ENCODE assay signal across 8 cellular contexts in the genomic region with DNA sequence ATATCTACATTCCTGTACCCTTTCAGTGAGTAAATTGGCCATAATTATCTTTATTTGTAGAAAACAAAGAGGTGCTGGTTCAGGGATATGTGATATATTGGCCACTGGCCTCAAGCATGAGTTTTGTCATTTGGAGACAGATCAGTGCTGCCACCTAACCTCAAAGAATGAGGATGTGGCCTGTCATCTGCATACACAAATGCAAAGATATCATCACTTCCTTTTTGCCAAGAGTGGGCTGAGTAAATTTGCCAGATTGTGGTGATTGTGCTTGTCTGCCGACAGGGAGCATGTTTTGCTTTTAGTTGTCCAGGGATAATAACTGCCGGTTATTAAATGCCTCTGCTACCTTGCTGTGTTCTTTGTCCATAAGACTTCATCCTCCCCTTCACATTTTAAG. TPM values are rescaled to one million over a fixed set of nuclear protein-coding genes. Genes with fewer than 3 reads are reported as not detected.
DNase-seq lines count a peak whose midpoint lies in the region; ATAC-seq and TF ChIP-seq lines count a peak whose summit lies in the region.

No MANE protein-coding gene starts in this region.

- POLR2A ChIA-PET in GM10248 (lab: Yijun Ruan, JAX) = no interaction called here

- H3K4me1 ChIP-seq in SJCRH30 (peaks cover 37% of the 10 kb centered on the region), transverse colon (peaks cover 0 to 11% (median 0%) of the 10 kb centered on the region in 4 donors)

- CTCF ChIA-PET in GM10248 (lab: Yijun Ruan, JAX) = interaction anchor here (1.6 kb wide), 1 partner anchor 57 kb away, joined by 3 read pairs; no protein-coding TSS in a partner anchor

- H3K9me3 ChIP-seq in SJCRH30 (replicated peaks) = 0 out of 2 replicates have a peak, but pooled peaks cover 3% of the 10 kb centered on the region
- no peaks in the 10 kb centered on the region for H3K9me3 ChIP-seq in transverse colon

- no peaks in the 10 kb centered on the region for H3K27me3 ChIP-seq in SJCRH30
- H3K27me3 ChIP-seq in transverse colon = no peaks in the 10 kb centered on the region

- H3K36me3 ChIP-seq in SJCRH30 (no peaks in the 10 kb centered on the region), transverse colon (no peaks in the 10 kb centered on the region)

- TF ChIP-seq POLR2A in transverse colon (IDR thresholded peaks at IDR 0.05) = no peak

- H3K27ac ChIP-seq in SJCRH30 (no peak overlapping the region), transverse colon (no peak overlapping the region)

- 43 to 50% methylated on average over 2 of the region's 2 CpGs for WGBS in transverse colon (ENCODE audit: low coverage in 1 of 2), 2 donors

- intact Hi-C loops in transverse colon (cut with DNase I; ENCODE audit: low total_unique reads) = no loop called here

- H3K4me3 ChIP-seq in SJCRH30 (no peak overlapping the region), transverse colon (no peak overlapping the region)

- in situ Hi-C loops in transverse colon (cut with MboI; ENCODE audit: low pct_ligation_motif_present in 1 of 4, low pct_unique_long_range_greater_than_20kb in 1 of 4, low sequenced_read_pairs in 3 of 4) = no loop called here

- no peak for TF ChIP-seq CTCF in GM10248 (IDR thresholded peaks at IDR 0.05; ENCODE audit: control extremely low read depth, extremely low read depth, low read depth, missing control alignments)
- no peak for TF ChIP-seq CTCF in transverse colon (IDR thresholded peaks at IDR 0.05)

- DNase-seq in GM10248 (ENCODE audit: extremely low spot score) = peak; percentile 18
- peak; percentile 35 to 50 for DNase-seq in SJCRH30
- DNase-seq in kidney tubule cell (ENCODE audit: low spot score) = peak; percentile 66
- no peak for DNase-seq in middle frontal gyrus (ENCODE audit: extremely low spot score, low spot score)
- no peak for DNase-seq in activated effector memory CD4-positive, alpha-beta T cell treated with anti-CD3 and anti-CD28 coated beads, Interleukin-2, amount 50 U/mL, for 16 hours
- DNase-seq in stimulated activated CD4-positive, alpha-beta T cell treated with anti-CD3 and anti-CD28 coated beads, Interleukin-12 subunit alpha, Interleukin-12 subunit beta, amount 100 ng/mL, for 4 hours = no peak
- no peak for DNase-seq in transverse colon

- TF ChIP-seq EP300 in transverse colon (IDR thresholded peaks at IDR 0.05; ENCODE audit: low read depth) = no peak

- peak; percentile 63 for ATAC-seq in HG02973 (IDR thresholded peaks at IDR 0.05; ENCODE audit: unreplicated experiment)

RNA-seq across cellular contexts. Expression of a gene that starts 44.2 kb away (rescaled TPM):
- 27.5 and 30.3 TPM in 2 replicates for total RNA-seq in SJCRH30 (2014; rRNA removed; shearing (Covaris generic))
- total RNA-seq in transverse colon = 1 to 10 TPM in 2 of 4 donors, under 1 TPM in 2; 0.75 to 4.9 (median 2.3) TPM

Comparison
In these comparisons a context has a peak if more than half of its experiments do, and no peak if none do; other contexts are left out.
1. DNase-seq: peak in GM10248 (single experiment), SJCRH30 (2 of 2) and kidney tubule cell (single experiment); none in middle frontal gyrus (single experiment), activated effector memory CD4-positive, alpha-beta T cell treated with anti-CD3 and anti-CD28 coated beads, Interleukin-2, amount 50 U/mL, for 16 hours (single experiment), stimulated activated CD4-positive, alpha-beta T cell treated with anti-CD3 and anti-CD28 coated beads, Interleukin-12 subunit alpha, Interleukin-12 subunit beta, amount 100 ng/mL, for 4 hours (single experiment) and transverse colon (single experiment).